Comparison of ENCODE assay signal across 8 cellular contexts in the genomic region with DNA sequence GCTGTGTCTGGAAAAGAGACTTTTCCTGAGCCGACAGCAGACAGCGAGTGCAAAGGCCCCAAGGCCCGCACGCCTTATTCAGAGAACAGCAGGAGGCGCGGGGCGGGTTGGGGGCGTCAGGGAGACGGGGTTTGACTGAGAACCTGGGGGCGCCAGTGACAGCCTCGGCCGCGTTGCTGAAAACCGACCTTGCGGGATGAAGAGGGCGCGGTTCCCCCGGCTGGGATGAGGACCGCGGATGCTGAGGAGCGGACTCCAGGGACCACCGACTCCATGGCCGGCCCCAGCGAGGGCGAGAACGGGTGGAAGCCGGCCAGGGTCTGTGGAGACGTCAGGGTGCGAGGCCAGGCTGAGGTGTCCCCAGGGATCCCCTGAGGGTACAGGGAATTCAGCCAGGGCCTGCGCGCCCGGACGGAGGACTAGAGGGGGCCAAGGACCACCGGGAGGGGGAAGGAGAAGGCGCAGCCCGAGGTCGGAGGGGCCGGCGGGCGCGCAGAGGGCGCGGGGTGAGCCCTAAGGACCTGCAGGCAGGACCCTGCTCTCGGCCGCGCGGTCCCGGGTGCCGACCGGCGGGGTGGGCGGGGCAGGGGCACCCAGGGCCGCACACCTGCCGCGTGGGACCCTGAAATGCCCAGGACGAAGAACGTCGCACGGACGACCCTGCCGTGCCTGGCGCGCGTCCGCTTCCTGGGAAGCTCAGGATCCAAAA. TPM values are rescaled to one million over a fixed set of nuclear protein-coding genes. Genes with fewer than 3 reads are reported as not detected.
DNase-seq lines count a peak whose midpoint lies in the region; ATAC-seq and TF ChIP-seq lines count a peak whose summit lies in the region.

No MANE protein-coding gene starts in this region.

- peak overlapping the region; percentile 74 for H3K4me3 Mint-ChIP-seq in activated CD8-positive, alpha-beta memory T cell treated with anti-CD3 and anti-CD28 coated beads, Interleukin-2, amount 10 ng/mL, durations not matched to agents 7 days and 5 days

- DNase-seq in activated CD8-positive, alpha-beta memory T cell treated with anti-CD3 and anti-CD28 coated beads, Interleukin-2, amount 10 ng/mL, durations not matched to agents 7 days and 5 days = no peak
- DNase-seq in activated CD8-positive, alpha-beta memory T cell treated with anti-CD3 and anti-CD28 coated beads, Interleukin-2, amount 50 U/mL, for 4 hours = no peak
- DNase-seq in testis (peak; percentile 16), OCI-LY7 (ENCODE audit: low spot score) (no peak), NCI-H2196 (lab: John Stamatoyannopoulos, UW; ENCODE audit: unreplicated experiment) (no peak)

- POLR2A ChIA-PET in OCI-LY7 (lab: Charles Lee) = no interaction called here

- CTCF ChIA-PET in activated CD8-positive, alpha-beta memory T cell treated with anti-CD3 and anti-CD28 coated beads, Interleukin-2, amount 10 ng/mL, durations not matched to agents 7 days and 5 days (lab: Charles Lee) = interaction anchor here (0.8 to 2.1 kb wide), 16 partner anchors 10 to 133 kb away, joined by 3 to 12 read pairs (median 4); no protein-coding TSS in a partner anchor
- CTCF ChIA-PET in OCI-LY7 (lab: Charles Lee; ENCODE audit: unreplicated experiment) = no interaction called here

- no peaks in the 10 kb centered on the region for H3K4me1 ChIP-seq in testis
- no peaks in the 10 kb centered on the region for H3K4me1 ChIP-seq in OCI-LY7 (ENCODE audit: insufficient read depth, low read length, poor library complexity, severe bottlenecking)

- H3K4me3 ChIP-seq in iPS-11a (ENCODE audit: low read depth, low read length) (peak overlapping the region; percentile 37), testis (peak overlapping the region; percentile 41 to 50), OCI-LY7 (ENCODE audit: low read depth, low read length, poor library complexity, severe bottlenecking) (no peak overlapping the region)

- H4K20me1 ChIP-seq in OCI-LY7 (ENCODE audit: insufficient read depth, low read length) = no peaks in the 10 kb centered on the region

- BruUV-seq in OCI-LY7 (replicated peaks; lab: Mats Ljungman, UMichigan) = no TSS peak

- no peaks in the 10 kb centered on the region for H3K9me2 ChIP-seq in OCI-LY7 (ENCODE audit: insufficient read depth, low read length)

- intact Hi-C loops in testis (cut with DNase I; ENCODE audit: low total_unique reads) = no loop called here
- intact Hi-C loops in OCI-LY7 (cut with micrococcal nuclease; ENCODE audit: unreplicated experiment) = loop anchor here (2.0 kb wide), 1 partner anchor 104 kb away; no protein-coding TSS in a partner anchor

- TF ChIP-seq POLR2A in testis (IDR thresholded peaks at IDR 0.05) = no peak

- no peaks in the 10 kb centered on the region for H3K79me2 ChIP-seq in OCI-LY7 (ENCODE audit: insufficient read depth, low read depth, low read length)

- H3K9me3 Mint-ChIP-seq in activated CD8-positive, alpha-beta memory T cell treated with anti-CD3 and anti-CD28 coated beads, Interleukin-2, amount 10 ng/mL, durations not matched to agents 7 days and 5 days (ENCODE audit: low read depth) = no peaks in the 10 kb centered on the region

- no peak for TF ChIP-seq CTCF in VCaP (conservative IDR thresholded peaks at IDR 0.05)
- TF ChIP-seq CTCF in testis (IDR thresholded peaks at IDR 0.05) = no peak
- no peak for TF ChIP-seq CTCF in OCI-LY7 (conservative IDR thresholded peaks at IDR 0.05; ENCODE audit: low read length)

- H3K27ac ChIP-seq in VCaP (peak overlapping the region; percentile 16; the same call in 1 of the 2 replicates), testis (no peak overlapping the region), OCI-LY7 (ENCODE audit: low read depth, low read length, poor library complexity, severe bottlenecking) (no peak overlapping the region)

- no peak overlapping the region for H2AFZ ChIP-seq in OCI-LY7 (ENCODE audit: low read length)

- H3K27me3 Mint-ChIP-seq in activated CD8-positive, alpha-beta memory T cell treated with anti-CD3 and anti-CD28 coated beads, Interleukin-2, amount 10 ng/mL, durations not matched to agents 7 days and 5 days = peaks cover 13% of the 10 kb centered on the region

- peak; percentile 6 for ATAC-seq in activated CD8-positive, alpha-beta memory T cell treated with anti-CD3 and anti-CD28 coated beads, Interleukin-2, amount 10 ng/mL, durations not matched to agents 7 days and 5 days
- no peak for ATAC-seq in GM21526 (IDR thresholded peaks at IDR 0.05; ENCODE audit: low FRiP score, unreplicated experiment)

- 0 to 7% methylated on average over 11 to 65 of the region's 65 CpGs for WGBS in testis, 2 donors

- H3K36me3 ChIP-seq in testis (ENCODE audit: low read depth, missing control alignments) (no peaks in the 10 kb centered on the region), OCI-LY7 (ENCODE audit: insufficient read depth, low read length) (no peaks in the 10 kb centered on the region)

- no peak overlapping the region for H3K4me2 ChIP-seq in OCI-LY7 (ENCODE audit: low read length)

- no peaks in the 10 kb centered on the region for H3K27me3 ChIP-seq in testis

- peaks cover 28% of the 10 kb centered on the region for H3K4me1 Mint-ChIP-seq in activated CD8-positive, alpha-beta memory T cell treated with anti-CD3 and anti-CD28 coated beads, Interleukin-2, amount 10 ng/mL, durations not matched to agents 7 days and 5 days

- H3K36me3 Mint-ChIP-seq in activated CD8-positive, alpha-beta memory T cell treated with anti-CD3 and anti-CD28 coated beads, Interleukin-2, amount 10 ng/mL, durations not matched to agents 7 days and 5 days = peaks cover 6% of the 10 kb centered on the region

- H3K27ac Mint-ChIP-seq in activated CD8-positive, alpha-beta memory T cell treated with anti-CD3 and anti-CD28 coated beads, Interleukin-2, amount 10 ng/mL, durations not matched to agents 7 days and 5 days = peak overlapping the region; percentile 9

- H3K9me3 ChIP-seq in testis (no peaks in the 10 kb centered on the region), OCI-LY7 (ENCODE audit: low read length) (no peaks in the 10 kb centered on the region)

RNA-seq across cellular contexts. Expression of a gene that starts 0.8 kb away (rescaled TPM):
- total RNA-seq in activated CD8-positive, alpha-beta memory T cell treated with anti-CD3 and anti-CD28 coated beads, Interleukin-2, amount 10 ng/mL, durations not matched to agents 7 days and 5 days = 10 to 100 TPM; 56.8 to 64.0 TPM
- 10 to 100 TPM; 36.9 to 43.4 TPM for total RNA-seq in testis
- polyA plus RNA-seq in testis (ENCODE audit: insufficient read depth, low read depth, low replicate concordance) = 68.5 TPM
- total RNA-seq in OCI-LY7 (2014; rRNA removed; shearing (Covaris generic)) = 1.2 and 3.4 TPM in 2 replicates
- 1.4 and 2.2 TPM in 2 replicates for total RNA-seq in OCI-LY7 (2022)

RNA-seq across cellular contexts. Expression of a gene that starts 49.2 kb away (rescaled TPM):
- total RNA-seq in activated CD8-positive, alpha-beta memory T cell treated with anti-CD3 and anti-CD28 coated beads, Interleukin-2, amount 10 ng/mL, durations not matched to agents 7 days and 5 days = 100 to 1,000 TPM in 1 of 2 experiments, 10 to 100 TPM in 1; 81.7 to 101 TPM
- total RNA-seq in testis (100 to 1,000 TPM; 100 to 123 TPM), OCI-LY7 (2022) (107 and 124 TPM in 2 replicates)
- 102 TPM for polyA plus RNA-seq in testis (ENCODE audit: insufficient read depth, low read depth, low replicate concordance)
- total RNA-seq in OCI-LY7 (2014; rRNA removed; shearing (Covaris generic)) = 113 and 126 TPM in 2 replicates

Comparison
In these comparisons a context has a peak if more than half of its experiments do, and no peak if none do; other contexts are left out.
1. RNA of a gene that starts 0.8 kb away (total RNA-seq): 56.8 to 64.0 TPM in activated CD8-positive, alpha-beta memory T cell treated with anti-CD3 and anti-CD28 coated beads, Interleukin-2, amount 10 ng/mL, durations not matched to agents 7 days and 5 days and 36.9 to 43.4 TPM in testis; 1.2 to 3.4 TPM in OCI-LY7; every median in the first group is over 4 times any median in the second.